21 cellular contexts compared by ENCODE assay signal in genomic region chr9:92894711-92895362, GRCh38. TPM values are rescaled to one million over a fixed set of nuclear protein-coding genes. Genes with fewer than 3 reads are reported as not detected.
"Had no signal": no experiment of that assay in that cellular context is flagged by ENCODE, and none has a peak within 500 bp of the region (broad histone marks: within the 10 kb centered on the region; RNA-seq: fewer than 3 reads in every experiment).

No MANE protein-coding gene starts in this region.

- H3K4me3 ChIP-seq: SJCRH30 had no signal

- H3K4me1 ChIP-seq: SJCRH30 had no signal

- DNase-seq: KBM-7, NCI-H1092, NCI-H1105 treated with DMSO at 0.1 percent for 48 hours, NCI-H1417 treated with DMSO at 0.1 percent for 48 hours, NCI-H187, NCI-H2029, NCI-H2081 treated with DMSO at 0.1 percent for 48 hours, NCI-H2171, NCI-H226, NCI-H446, NCI-H510A, NCI-H524 treated with DMSO at 0.1 percent for 48 hours, NCI-H69, NCI-H774, SHP77 treated with DMSO at 0.1 percent for 48 hours, SJCRH30 had no signal

- H3K36me3 ChIP-seq: SJCRH30 had no signal

- ATAC-seq: Panc1, SK-N-SH treated with all-trans-retinoic acid at 6 μM for 48 hours had no signal

- H3K27me3 ChIP-seq: SJCRH30 had no signal

- H3K27ac ChIP-seq: RWPE1, SJCRH30 had no signal

RNA-seq across cellular contexts. Expression of gene FGD3, which starts 52.5 kb away (rescaled TPM):
- total RNA-seq: LHCN-M2, MCF 10A had no signal
